In the genomic region with DNA sequence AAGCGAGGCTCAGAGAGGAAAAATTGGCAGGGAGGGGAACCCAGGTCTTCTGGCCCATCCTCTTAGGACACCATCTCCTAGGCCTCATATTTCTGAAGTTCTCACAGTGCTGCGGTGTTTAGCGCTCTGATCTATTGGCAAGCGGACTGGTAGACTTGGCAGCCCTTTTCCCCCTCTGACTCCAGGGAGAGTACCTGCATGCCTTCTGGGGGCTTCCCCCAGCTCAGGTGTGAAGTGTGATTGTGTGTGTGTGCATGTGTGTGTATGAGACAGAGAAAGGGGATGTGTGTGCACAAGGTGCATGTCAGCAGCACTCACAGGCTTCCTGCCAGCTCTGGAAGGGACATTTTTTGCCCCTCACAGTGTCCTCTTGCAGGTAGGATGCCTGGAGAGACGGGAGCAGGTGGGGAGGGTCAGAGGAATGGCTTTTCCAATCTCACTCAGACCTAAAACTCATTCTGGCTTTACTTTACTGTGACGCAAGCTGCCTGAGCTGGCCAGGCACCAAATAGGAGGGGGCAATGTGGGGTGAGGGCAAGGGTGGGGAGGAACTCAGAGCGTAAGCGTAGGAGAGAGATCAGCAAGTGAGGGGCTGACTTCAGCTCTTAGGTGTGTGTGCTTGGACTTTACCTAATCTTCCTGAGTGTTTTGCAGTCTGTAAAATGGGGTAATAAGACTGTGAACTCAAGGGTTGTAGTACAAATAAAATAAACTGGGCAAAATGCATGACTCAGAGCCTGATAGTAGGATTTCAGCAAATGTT, we compare ENCODE assay signal across 11 cellular contexts. TPM values are rescaled to one million over a fixed set of nuclear protein-coding genes. Genes with fewer than 3 reads are reported as not detected.
DNase-seq lines count a peak whose midpoint lies in the region; ATAC-seq and TF ChIP-seq lines count a peak whose summit lies in the region.
"Had no signal": no experiment of that assay in that cellular context is flagged by ENCODE, and none has a peak within 500 bp of the region (broad histone marks: within the 10 kb centered on the region; RNA-seq: fewer than 3 reads in every experiment).

No MANE protein-coding gene starts in this region.

- H3K9me2 ChIP-seq in MM.1S (replicated peaks; ENCODE audit: insufficient read depth, low read length): no peaks in the 10 kb centered on the region

- no peak for TF ChIP-seq CTCF in MM.1S (IDR thresholded peaks at IDR 0.05; ENCODE audit: low read length)

- H3K36me3 Mint-ChIP-seq in activated CD4-positive, alpha-beta T cell treated with anti-CD3 and anti-CD28 coated beads for 36 hours (ENCODE audit: low read depth): peaks cover 17% of the 10 kb centered on the region
- peaks cover 29% of the 10 kb centered on the region for H3K36me3 Mint-ChIP-seq in stimulated activated effector memory CD8-positive, alpha-beta T cell treated with anti-CD3 and anti-CD28 coated beads, Interleukin-12 subunit alpha, Interleukin-12 subunit beta, amount 100 ng/mL, for 72 hours

- H3K9me3 ChIP-seq in esophagus (ENCODE audit: control insufficient read depth in 2 of 2, insufficient read depth in 1 of 2, low read depth in 1 of 2, low read length in 1 of 2) (no peaks in the 10 kb centered on the region), MM.1S (replicated peaks; ENCODE audit: insufficient read depth, low read length) (no peaks in the 10 kb centered on the region)

- H3K27me3 Mint-ChIP-seq in activated CD4-positive, alpha-beta T cell treated with anti-CD3 and anti-CD28 coated beads for 36 hours: no peaks in the 10 kb centered on the region

- H3K27ac ChIP-seq in esophagus (ENCODE audit: low read depth in 2 of 2, low read length in 1 of 2): peak overlapping the region; percentile 24 to 47
- H3K27ac ChIP-seq in MM.1S (ENCODE audit: low read length): no peak overlapping the region

- H3K27me3 ChIP-seq in esophagus (ENCODE audit: control insufficient read depth in 1 of 2, insufficient read depth in 2 of 2, low read length in 2 of 2): no peaks in the 10 kb centered on the region
- no peaks in the 10 kb centered on the region for H3K27me3 ChIP-seq in MM.1S (replicated peaks; ENCODE audit: insufficient read depth, low read length)

- H3K4me2 ChIP-seq in MM.1S (ENCODE audit: low read depth, low read length): no peak overlapping the region

- H3K79me2 ChIP-seq in MM.1S (ENCODE audit: low read length): no peaks in the 10 kb centered on the region

- peak; percentile 30 for DNase-seq in activated CD4-positive, alpha-beta T cell treated with anti-CD3 and anti-CD28 coated beads for 36 hours
- DNase-seq in activated CD4-positive, alpha-beta T cell treated with anti-CD3 and anti-CD28 coated beads for 48 hours: no peak
- no peak for DNase-seq in stimulated activated effector memory CD8-positive, alpha-beta T cell treated with anti-CD3 and anti-CD28 coated beads, Interleukin-12 subunit alpha, Interleukin-12 subunit beta, amount 100 ng/mL, for 72 hours (ENCODE audit: low spot score in 2 of 2)
- DNase-seq in MM.1S: no peak
- DNase-seq in NCI-H748 treated with DMSO at 0.1 percent for 48 hours (lab: John Stamatoyannopoulos, UW): no peak
- DNase-seq: NCI-H524; stimulated activated CD8-positive, alpha-beta memory T cell treated with anti-CD3 and anti-CD28 coated beads, Interleukin-4, amount 100 ng/mL, for 48 hours had no signal

- POLR2A ChIA-PET in activated CD4-positive, alpha-beta T cell treated with anti-CD3 and anti-CD28 coated beads for 36 hours (lab: Charles Lee): no interaction called here

- peaks cover 0 to 14% of the 10 kb centered on the region in 2 donors for H3K4me1 ChIP-seq in esophagus (ENCODE audit: control insufficient read depth in 2 of 2, insufficient read depth in 2 of 2, low read length in 1 of 2)
- H3K4me1 ChIP-seq in MM.1S (ENCODE audit: low read length): peaks cover 5% of the 10 kb centered on the region; the same call in 1 of the 2 replicates

- H3K9ac ChIP-seq in MM.1S (ENCODE audit: low read length): no peak overlapping the region

- H4K20me1 ChIP-seq in MM.1S (ENCODE audit: insufficient read depth, low read length): no peaks in the 10 kb centered on the region

- H3K36me3 ChIP-seq in esophagus (ENCODE audit: control insufficient read depth in 2 of 2, insufficient read depth in 2 of 2, low read length in 1 of 2) (peaks cover 0 to under 1% of the 10 kb centered on the region in 2 donors), MM.1S (replicated peaks; ENCODE audit: insufficient read depth, low read length) (no peaks in the 10 kb centered on the region)

- H3K9me3 Mint-ChIP-seq in activated CD4-positive, alpha-beta T cell treated with anti-CD3 and anti-CD28 coated beads for 36 hours (ENCODE audit: low read depth): peaks cover 3% of the 10 kb centered on the region
- no peaks in the 10 kb centered on the region for H3K9me3 Mint-ChIP-seq in stimulated activated effector memory CD8-positive, alpha-beta T cell treated with anti-CD3 and anti-CD28 coated beads, Interleukin-12 subunit alpha, Interleukin-12 subunit beta, amount 100 ng/mL, for 72 hours

- no peak overlapping the region for H2AFZ ChIP-seq in MM.1S (ENCODE audit: low read length)

- 47 to 73% methylated on average over 8 of the region's 8 CpGs for WGBS in esophagus, 2 donors

- intact Hi-C loops in activated CD4-positive, alpha-beta T cell treated with anti-CD3 and anti-CD28 coated beads for 36 hours (cut with DNase I, micrococcal nuclease): no loop called here

- peak overlapping the region; percentile 28 for H3K27ac Mint-ChIP-seq in activated CD4-positive, alpha-beta T cell treated with anti-CD3 and anti-CD28 coated beads for 36 hours
- peak overlapping the region; percentile 66 for H3K27ac Mint-ChIP-seq in stimulated activated effector memory CD8-positive, alpha-beta T cell treated with anti-CD3 and anti-CD28 coated beads, Interleukin-12 subunit alpha, Interleukin-12 subunit beta, amount 100 ng/mL, for 72 hours

- CTCF ChIA-PET in activated CD4-positive, alpha-beta T cell treated with anti-CD3 and anti-CD28 coated beads for 36 hours (lab: Charles Lee): interaction anchor here (1.0 kb wide), 1 partner anchor 15 kb away, joined by 3 read pairs; no protein-coding TSS in a partner anchor

- H3F3A ChIP-seq in MM.1S (ENCODE audit: insufficient read depth, low read length): no peaks in the 10 kb centered on the region

- no peak overlapping the region for H3K4me3 Mint-ChIP-seq in activated CD4-positive, alpha-beta T cell treated with anti-CD3 and anti-CD28 coated beads for 36 hours
- no peak overlapping the region for H3K4me3 Mint-ChIP-seq in stimulated activated effector memory CD8-positive, alpha-beta T cell treated with anti-CD3 and anti-CD28 coated beads, Interleukin-12 subunit alpha, Interleukin-12 subunit beta, amount 100 ng/mL, for 72 hours

- H3K4me3 ChIP-seq in esophagus (ENCODE audit: low read depth in 1 of 2, low read length in 2 of 2) (no peak overlapping the region), MM.1S (ENCODE audit: low read length) (no peak overlapping the region)

- ATAC-seq in activated CD4-positive, alpha-beta T cell treated with anti-CD3 and anti-CD28 coated beads for 36 hours: no peak
- ATAC-seq in stimulated activated effector memory CD8-positive, alpha-beta T cell treated with anti-CD3 and anti-CD28 coated beads, Interleukin-12 subunit alpha, Interleukin-12 subunit beta, amount 100 ng/mL, for 72 hours: no peak

- H3K4me1 Mint-ChIP-seq in activated CD4-positive, alpha-beta T cell treated with anti-CD3 and anti-CD28 coated beads for 36 hours: peaks cover 65% of the 10 kb centered on the region
- H3K4me1 Mint-ChIP-seq in stimulated activated effector memory CD8-positive, alpha-beta T cell treated with anti-CD3 and anti-CD28 coated beads, Interleukin-12 subunit alpha, Interleukin-12 subunit beta, amount 100 ng/mL, for 72 hours: peaks cover 48% of the 10 kb centered on the region

RNA-seq across cellular contexts. Expression of a gene that starts 4.0 kb away (rescaled TPM):
- 1 to 10 TPM; 2.3 to 3.1 TPM for total RNA-seq in activated CD4-positive, alpha-beta T cell treated with anti-CD3 and anti-CD28 coated beads for 36 hours
- polyA plus RNA-seq in esophagus: 10 to 100 TPM in 1 of 2 donors, 1 to 10 TPM in 1; 9.2 to 24.9 TPM

RNA-seq across cellular contexts. Expression of a gene that starts 8.2 kb away (rescaled TPM):
- 10 to 100 TPM; 27.1 to 33.0 TPM for total RNA-seq in activated CD4-positive, alpha-beta T cell treated with anti-CD3 and anti-CD28 coated beads for 36 hours
- 10 to 100 TPM; 20.6 to 25.8 TPM for polyA plus RNA-seq in esophagus

RNA-seq across cellular contexts. Expression of a gene that starts 18.2 kb away (rescaled TPM):
- under 1 TPM; 0.25 to 0.50 TPM for total RNA-seq in activated CD4-positive, alpha-beta T cell treated with anti-CD3 and anti-CD28 coated beads for 36 hours
- 10 to 100 TPM; 37.0 to 52.7 TPM for polyA plus RNA-seq in esophagus

RNA-seq across cellular contexts. Expression of a gene that starts 18.6 kb away (rescaled TPM):
- not detected for total RNA-seq in activated CD4-positive, alpha-beta T cell treated with anti-CD3 and anti-CD28 coated beads for 36 hours
- polyA plus RNA-seq in esophagus: under 1 TPM; 0.18 to 0.53 TPM
- total RNA-seq: A673; activated CD8-positive, alpha-beta memory T cell treated with anti-CD3 and anti-CD28 coated beads for 36 hours; LHCN-M2 had no signal

RNA-seq across cellular contexts. Expression of a gene that starts 35.0 kb away (rescaled TPM):
- 10 to 100 TPM; 12.6 to 14.7 TPM for total RNA-seq in activated CD4-positive, alpha-beta T cell treated with anti-CD3 and anti-CD28 coated beads for 36 hours
- polyA plus RNA-seq in esophagus: 10 to 100 TPM; 12.1 to 24.2 TPM
